8 cellular contexts compared by ENCODE assay signal in the genomic region with DNA sequence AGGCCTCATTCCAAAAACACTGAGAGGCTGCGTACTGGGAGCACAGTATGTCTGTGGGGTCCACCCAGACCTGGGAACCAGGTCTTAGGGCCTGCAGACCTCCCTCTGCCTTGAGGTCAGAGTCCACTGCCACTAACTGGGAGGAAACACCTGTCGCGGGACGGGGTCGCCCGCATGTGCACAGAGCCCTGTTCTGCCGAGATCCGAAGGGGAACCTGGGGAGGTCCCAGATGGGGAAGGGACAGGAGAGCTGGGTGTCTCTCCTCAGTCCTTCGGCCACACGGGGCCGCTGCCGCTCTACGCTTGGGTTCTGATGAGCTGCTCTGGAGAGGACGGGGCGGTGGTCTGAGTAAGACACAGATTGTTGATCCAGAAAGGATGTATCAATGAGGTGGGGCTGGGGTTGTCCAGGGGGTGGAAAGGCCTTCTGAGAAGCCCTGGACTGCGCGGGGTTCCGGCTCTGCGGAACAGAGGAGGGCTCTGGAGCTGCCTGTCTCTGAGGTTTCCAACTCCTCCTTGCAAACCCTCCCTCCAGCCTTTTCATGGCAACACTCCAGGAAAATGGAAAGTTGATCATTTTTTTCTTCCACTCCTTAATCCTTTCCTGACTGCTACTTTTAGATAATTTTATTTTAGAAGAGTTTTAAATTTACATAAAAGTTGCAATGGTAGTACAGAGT. TPM values are rescaled to one million over a fixed set of nuclear protein-coding genes. Genes with fewer than 3 reads are reported as not detected.
DNase-seq lines count a peak whose midpoint lies in the region; ATAC-seq and TF ChIP-seq lines count a peak whose summit lies in the region.
"Not testable (repeated sequence)": the region's sequence is repeated elsewhere in the genome, so short reads cannot be mapped to it uniquely, and the experiment has no call there.

No MANE protein-coding gene starts in this region.

- H3K9me3 ChIP-seq in lower lobe of right lung, result not testable (repeated sequence)

- not testable (repeated sequence) for H3K36me3 Mint-ChIP-seq in CD14-positive monocyte; activated T-cell treated with anti-CD3 and anti-CD28 coated beads, Interleukin-2, amount 50 U/mL, for 4 hours (ENCODE audit: insufficient read depth); endothelial cell (ENCODE audit: low read depth, unreplicated experiment)

- H3K27me3 ChIP-seq in lower lobe of right lung (ENCODE audit: low read depth), result peaks cover 52% of the 10 kb centered on the region

- ATAC-seq in GM21825 (IDR thresholded peaks at IDR 0.05; ENCODE audit: unreplicated experiment) (peak; percentile 64), lower lobe of right lung (peak; percentile 93 to 94)
- peak; percentile 95 to 96 for ATAC-seq in activated T-cell treated with anti-CD3 and anti-CD28 coated beads, Interleukin-2, amount 50 U/mL, for 4 hours

- H3K27ac ChIP-seq in lower lobe of right lung, result not testable (repeated sequence)

- H3K36me3 ChIP-seq in lower lobe of right lung, result not testable (repeated sequence)

- intact Hi-C loops in CD14-positive monocyte (cut with micrococcal nuclease) (loop anchor here (2.0 to 10.0 kb wide), 8 partner anchors 49 to 243 kb away; a partner anchor contains a TSS), lower lobe of right lung (cut with DNase I) (loop anchor here (10.0 kb wide), 1 partner anchor 63 kb away; no protein-coding TSS in a partner anchor)

- H3K9me3 Mint-ChIP-seq in CD14-positive monocyte, result peaks cover 0 to 10% (median 3%) of the 10 kb centered on the region in 7 donors
- not testable (repeated sequence) for H3K9me3 Mint-ChIP-seq in activated T-cell treated with anti-CD3 and anti-CD28 coated beads, Interleukin-2, amount 50 U/mL, for 4 hours; endothelial cell (ENCODE audit: unreplicated experiment)

- H3K4me1 ChIP-seq in lower lobe of right lung, result peaks cover 12% of the 10 kb centered on the region

- peak overlapping the region in 1 of 2 donors; percentile 82 for H3K4me3 Mint-ChIP-seq in CD14-positive monocyte
- peak overlapping the region; percentile 24 for H3K4me3 Mint-ChIP-seq in activated T-cell treated with anti-CD3 and anti-CD28 coated beads, Interleukin-2, amount 50 U/mL, for 4 hours
- H3K4me3 Mint-ChIP-seq in endothelial cell (ENCODE audit: unreplicated experiment), result peak overlapping the region; percentile 18

- DNase-seq in CD14-positive monocyte (ENCODE audit: low spot score) (peak; percentile 81), MV-4-11 (lab: John Stamatoyannopoulos, UW) (peak; percentile 58), SIG-M5 treated with dmso at 0.1 percent for 504 hours (lab: John Stamatoyannopoulos, UW; ENCODE audit: unreplicated experiment) (peak; percentile 70), endothelial cell (ENCODE audit: low spot score) (peak; percentile 90), lower lobe of right lung (peak; percentile 88)
- DNase-seq in activated T-cell treated with anti-CD3 and anti-CD28 coated beads, Interleukin-2, amount 50 U/mL, for 4 hours, result peak; percentile 81
- DNase-seq in stimulated activated CD4-positive, alpha-beta T cell treated with anti-CD3 and anti-CD28 coated beads, Interleukin-4, amount 100 ng/mL, for 4 hours, result peak; percentile 82 to 83

- H3K27ac Mint-ChIP-seq in CD14-positive monocyte; endothelial cell (ENCODE audit: unreplicated experiment): not testable (repeated sequence)

- H3K4me3 ChIP-seq in lower lobe of right lung, result peak overlapping the region; percentile 14

- H3K4me1 Mint-ChIP-seq in CD14-positive monocyte (peaks cover 17% of the 10 kb centered on the region), endothelial cell (ENCODE audit: unreplicated experiment) (peaks cover 26% of the 10 kb centered on the region)
- H3K4me1 Mint-ChIP-seq in activated T-cell treated with anti-CD3 and anti-CD28 coated beads, Interleukin-2, amount 50 U/mL, for 4 hours (ENCODE audit: low read depth), result peaks cover 37% of the 10 kb centered on the region

- TF ChIP-seq CTCF in CD14-positive monocyte (IDR thresholded peaks at IDR 0.05) (peak; percentile 77), endothelial cell (IDR thresholded peaks at IDR 0.05; ENCODE audit: unreplicated experiment) (peak; percentile 44), lower lobe of right lung (IDR thresholded peaks at IDR 0.05) (peak; percentile 73)

- H3K27me3 Mint-ChIP-seq in CD14-positive monocyte (ENCODE audit: low read depth in 3 of 3), result peaks cover 60 to 68% (median 62%) of the 10 kb centered on the region in 3 donors
- H3K27me3 Mint-ChIP-seq in activated T-cell treated with anti-CD3 and anti-CD28 coated beads, Interleukin-2, amount 50 U/mL, for 4 hours (ENCODE audit: low read depth), result peaks cover 46% of the 10 kb centered on the region
- not testable (repeated sequence) for H3K27me3 Mint-ChIP-seq in endothelial cell (ENCODE audit: unreplicated experiment)

RNA-seq across cellular contexts. Expression of a gene that starts 7.2 kb away (rescaled TPM):
- polyA plus RNA-seq in CD14-positive monocyte, result 100 to 1,000 TPM; 870 to 944 TPM
- total RNA-seq in activated T-cell treated with anti-CD3 and anti-CD28 coated beads, Interleukin-2, amount 50 U/mL, for 4 hours, result 1,000 to 10,000 TPM in 1 of 3 donors, 100 to 1,000 TPM in 2; 695 to 1,026 (median 934) TPM
- 274 TPM for total RNA-seq in endothelial cell (ENCODE audit: unreplicated experiment)
- 1,079 TPM for total RNA-seq in lower lobe of right lung
